Comparison of ENCODE assay signal across 32 cellular contexts in the genomic region with DNA sequence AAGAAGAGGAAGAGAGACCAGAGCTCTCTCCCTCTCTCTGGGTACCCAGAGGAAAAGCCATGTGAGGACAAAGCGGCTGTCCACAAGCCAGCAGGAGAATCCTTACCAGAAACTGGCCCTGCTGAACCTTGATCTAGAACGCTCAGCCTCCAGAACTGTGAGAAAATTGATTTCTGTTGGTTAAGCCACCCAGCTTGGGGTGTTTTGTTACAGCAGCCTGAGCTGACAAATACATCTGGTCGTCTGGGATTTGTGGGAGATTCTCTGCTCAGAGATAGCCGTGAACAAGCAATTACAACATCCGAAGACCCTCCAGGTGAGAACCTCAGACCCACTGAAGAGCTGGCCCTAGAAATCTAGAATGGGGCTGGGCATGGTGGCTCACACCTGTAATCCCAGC. TPM values are rescaled to one million over a fixed set of nuclear protein-coding genes. Genes with fewer than 3 reads are reported as not detected.
"Had no signal": no experiment of that assay in that cellular context is flagged by ENCODE, and none has a peak within 500 bp of the region (broad histone marks: within the 10 kb centered on the region; RNA-seq: fewer than 3 reads in every experiment).

No MANE protein-coding gene starts in this region.

- H3K27me3 ChIP-seq: colonic mucosa, esophagus muscularis mucosa, gastroesophageal sphincter had no signal

- DNase-seq: colonic mucosa; cortex of kidney; dermis blood vessel endothelial cell; dorsolateral prefrontal cortex; effector CD4-positive, alpha-beta T cell; effector CD8-positive, alpha-beta T cell; effector memory CD4-positive, alpha-beta T cell; effector memory CD8-positive, alpha-beta T cell; endodermal cell; erythroblast; esophagus squamous epithelium; foreskin fibroblast; foreskin keratinocyte; foreskin melanocyte; gastrocnemius medialis; glutamatergic neuron; heart left ventricle had no signal

- H3K4me1 ChIP-seq: colonic mucosa, foreskin keratinocyte, gastrocnemius medialis had no signal

- FAIRE-seq: colon, endometrium, endothelial cell of umbilical vein, frontal cortex had no signal

- H3K4me3 ChIP-seq: colonic mucosa, coronary artery, dorsolateral prefrontal cortex, esophagus muscularis mucosa, esophagus squamous epithelium, gastrocnemius medialis, gastroesophageal sphincter, heart left ventricle had no signal

- H3K27ac ChIP-seq: colonic mucosa, coronary artery, dorsolateral prefrontal cortex, epithelial cell of prostate, esophagus muscularis mucosa, esophagus squamous epithelium, foreskin keratinocyte, gastrocnemius medialis, gastroesophageal sphincter, heart left ventricle had no signal

- H3K9me3 ChIP-seq: colonic mucosa, esophagus muscularis mucosa, esophagus squamous epithelium, gastrocnemius medialis, gastroesophageal sphincter, heart left ventricle had no signal

- H3K36me3 ChIP-seq: colonic mucosa, esophagus muscularis mucosa, esophagus squamous epithelium, gastrocnemius medialis, gastroesophageal sphincter, heart left ventricle had no signal

- ATAC-seq: effector memory CD8-positive, alpha-beta T cell; esophagus mucosa; foreskin keratinocyte; gastrocnemius medialis; gastroesophageal sphincter; heart left ventricle had no signal

RNA-seq across cellular contexts. Expression of a gene that starts 6.5 kb away (rescaled TPM):
- total RNA-seq: chondrocyte, dermis blood vessel endothelial cell, dermis microvascular lymphatic vessel endothelial cell, endothelial cell of umbilical vein, epithelial cell of proximal tubule, fibroblast of lung, fibroblast of villous mesenchyme, foreskin keratinocyte, glomerular endothelial cell had no signal
- polyA plus RNA-seq: endothelial cell of umbilical vein, fibroblast of lung, foreskin keratinocyte had no signal
